In genomic region chr10:80860719-80861118, GRCh38 we compare ENCODE assay signal across 31 cellular contexts.
"Had no signal": no experiment of that assay in that cellular context is flagged by ENCODE, and none has a peak within 500 bp of the region (broad histone marks: within the 10 kb centered on the region; RNA-seq: fewer than 3 reads in every experiment).

No MANE protein-coding gene starts in this region.

- H3K4me1 ChIP-seq: adrenal gland, body of pancreas, esophagus muscularis mucosa, foreskin keratinocyte, gastrocnemius medialis, heart left ventricle had no signal

- H3K4me3 ChIP-seq: adrenal gland, body of pancreas, esophagus muscularis mucosa, gastrocnemius medialis, heart left ventricle had no signal

- H3K27me3 ChIP-seq: adrenal gland, body of pancreas, esophagus muscularis mucosa, foreskin keratinocyte, gastrocnemius medialis had no signal

- H3K9me3 ChIP-seq: adrenal gland, body of pancreas, esophagus muscularis mucosa, gastrocnemius medialis, heart left ventricle had no signal

- H3K36me3 ChIP-seq: adrenal gland, esophagus muscularis mucosa, gastrocnemius medialis, heart left ventricle had no signal

- DNase-seq: activated CD4-positive, alpha-beta memory T cell treated with anti-CD3 and anti-CD28 coated beads for 36 hours; activated CD4-positive, alpha-beta T cell treated with anti-CD3 and anti-CD28 coated beads for 36 hours; activated CD4-positive, alpha-beta T cell treated with anti-CD3 and anti-CD28 coated beads, Interleukin-2, amount 10 ng/mL, durations not matched to agents 24 days and 14 days; activated CD4-positive, CD25-positive, alpha-beta regulatory T cell; activated CD4-positive, CD25-positive, alpha-beta regulatory T cell treated with anti-CD3 and anti-CD28 coated beads, Interleukin-2, amount 50 U/mL, for 72 hours; activated CD8-positive, alpha-beta memory T cell treated with anti-CD3 and anti-CD28 coated beads, Interleukin-2, amount 10 ng/mL, durations not matched to agents 7 days and 5 days; activated CD8-positive, alpha-beta memory T cell treated with anti-CD3 and anti-CD28 coated beads, Interleukin-2, amount 50 U/mL, for 4 hours; activated CD8-positive, alpha-beta T cell treated with anti-CD3 and anti-CD28 coated beads, Interleukin-2, amount 10 ng/mL, durations not matched to agents 7 days and 5 days; activated effector memory CD4-positive, alpha-beta T cell treated with anti-CD3 and anti-CD28 coated beads, Interleukin-2, amount 50 U/mL, for 16 hours; activated naive CD4-positive, alpha-beta T cell treated with anti-CD3 and anti-CD28 coated beads for 36 hours; activated naive CD8-positive, alpha-beta T cell treated with anti-CD3 and anti-CD28 coated beads for 36 hours; activated naive CD8-positive, alpha-beta T cell treated with anti-CD3 and anti-CD28 coated beads, Interleukin-2, amount 50 U/mL, for 24 hours; activated T-cell treated with anti-CD3 and anti-CD28 coated beads, Interleukin-2, amount 50 U/mL, for 1 hour; activated T-cell treated with anti-CD3 and anti-CD28 coated beads, Interleukin-2, amount 50 U/mL, for 48 hours; adrenal gland; amygdala; aorta; body of pancreas; caudate nucleus; cortex of kidney; dermis blood vessel endothelial cell; effector CD4-positive, alpha-beta T cell; effector memory CD8-positive, alpha-beta T cell; erythroblast; foreskin keratinocyte; gastrocnemius medialis; glutamatergic neuron; heart left ventricle; T-helper 2 cell had no signal

- H3K27ac ChIP-seq: adrenal gland, body of pancreas, esophagus muscularis mucosa, foreskin keratinocyte, gastrocnemius medialis, heart left ventricle had no signal

- FAIRE-seq: colon had no signal
